ENCODE assay signal across 31 cellular contexts in the genomic region with DNA sequence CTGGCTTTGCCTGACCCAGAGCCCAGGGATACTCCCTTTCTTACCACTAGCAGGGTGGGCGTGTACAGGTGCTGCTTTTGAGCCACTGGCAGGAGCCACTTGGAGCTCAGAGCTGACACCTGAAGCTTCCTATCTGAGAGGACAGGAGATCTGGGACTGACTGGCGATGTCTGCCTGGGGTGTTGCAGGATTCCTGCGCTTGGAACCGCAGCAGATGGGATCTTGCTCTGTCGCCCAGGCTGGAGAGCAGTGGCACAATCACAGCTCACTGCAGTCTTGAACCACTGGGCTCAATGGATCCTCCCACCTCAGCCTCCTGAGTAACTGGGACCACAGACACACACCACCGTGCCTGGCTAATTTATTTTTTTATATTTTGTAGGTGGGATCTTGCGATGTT. TPM values are rescaled to one million over a fixed set of nuclear protein-coding genes. Genes with fewer than 3 reads are reported as not detected.
"Had no signal": no experiment of that assay in that cellular context is flagged by ENCODE, and none has a peak within 500 bp of the region (broad histone marks: within the 10 kb centered on the region; RNA-seq: fewer than 3 reads in every experiment).

No MANE protein-coding gene starts in this region.

- H3K4me1 Mint-ChIP-seq: activated CD4-positive, alpha-beta memory T cell treated with anti-CD3 and anti-CD28 coated beads, Interleukin-2, amount 10 ng/mL, durations not matched to agents 7 days and 5 days; activated CD4-positive, alpha-beta T cell treated with anti-CD3 and anti-CD28 coated beads, Interleukin-2, amount 10 ng/mL, durations not matched to agents 7 days and 5 days; activated naive CD4-positive, alpha-beta T cell treated with anti-CD3 and anti-CD28 coated beads, Interleukin-2, amount 10 ng/mL, durations not matched to agents 7 days and 5 days; activated naive CD8-positive, alpha-beta T cell treated with anti-CD3 and anti-CD28 coated beads, Interleukin-2, amount 10 ng/mL, durations not matched to agents 7 days and 5 days; brain; endodermal cell had no signal

- H3K9me3 ChIP-seq: ascending aorta, breast epithelium had no signal

- DNase-seq: activated CD4-positive, alpha-beta memory T cell treated with anti-CD3 and anti-CD28 coated beads, Interleukin-2, amount 10 ng/mL, durations not matched to agents 7 days and 5 days; activated CD4-positive, alpha-beta T cell treated with anti-CD3 and anti-CD28 coated beads for 1 hour; activated CD4-positive, alpha-beta T cell treated with anti-CD3 and anti-CD28 coated beads for 4 hours; activated CD4-positive, alpha-beta T cell treated with anti-CD3 and anti-CD28 coated beads, Interleukin-2, amount 10 ng/mL, durations not matched to agents 7 days and 5 days; activated CD4-positive, alpha-beta T cell treated with anti-CD3 and anti-CD28 coated beads, Interleukin-2, amount 50 U/mL, for 4 hours; activated CD8-positive, alpha-beta memory T cell treated with anti-CD3 and anti-CD28 coated beads, Interleukin-2, amount 50 U/mL, for 48 hours; activated gamma-delta T cell; activated naive CD4-positive, alpha-beta T cell; activated naive CD4-positive, alpha-beta T cell treated with anti-CD3 and anti-CD28 coated beads, Interleukin-2, amount 10 ng/mL, durations not matched to agents 7 days and 5 days; activated naive CD8-positive, alpha-beta T cell treated with anti-CD3 and anti-CD28 coated beads, Interleukin-2, amount 10 ng/mL, durations not matched to agents 7 days and 5 days; activated T-cell treated with anti-CD3 and anti-CD28 coated beads for 4 hours; activated T-cell treated with anti-CD3 and anti-CD28 coated beads, Interleukin-2, amount 50 U/mL, for 24 hours; activated T-cell treated with anti-CD3 and anti-CD28 coated beads, Interleukin-2, amount 50 U/mL, for 72 hours; central memory CD4-positive, alpha-beta T cell; dorsolateral prefrontal cortex; effector memory CD4-positive, alpha-beta T cell; endodermal cell; foreskin fibroblast; head of caudate nucleus; T-helper 2 cell had no signal

- H3K27ac Mint-ChIP-seq: activated CD4-positive, alpha-beta memory T cell treated with anti-CD3 and anti-CD28 coated beads, Interleukin-2, amount 10 ng/mL, durations not matched to agents 7 days and 5 days; activated CD4-positive, alpha-beta T cell treated with anti-CD3 and anti-CD28 coated beads, Interleukin-2, amount 10 ng/mL, durations not matched to agents 7 days and 5 days; activated naive CD4-positive, alpha-beta T cell treated with anti-CD3 and anti-CD28 coated beads, Interleukin-2, amount 10 ng/mL, durations not matched to agents 7 days and 5 days; activated naive CD4-positive, alpha-beta T cell treated with anti-CD3 and anti-CD28 coated beads, Interleukin-2, amount 50 U/mL, for 72 hours; activated naive CD8-positive, alpha-beta T cell treated with anti-CD3 and anti-CD28 coated beads, Interleukin-2, amount 10 ng/mL, durations not matched to agents 7 days and 5 days; activated T-cell treated with anti-CD3 and anti-CD28 coated beads, Interleukin-2, amount 50 U/mL, for 24 hours; activated T-cell treated with anti-CD3 and anti-CD28 coated beads, Interleukin-2, amount 50 U/mL, for 72 hours; dendritic cell treated with granulocyte-macrophage colony-stimulating factor and Interleukin-4, amounts not matched to agents 40 ng/mL and 50 ng/mL, for 4 days; endodermal cell had no signal

- H3K27me3 ChIP-seq: ascending aorta, breast epithelium, cardiac muscle cell, dorsolateral prefrontal cortex had no signal

- H3K36me3 ChIP-seq: ascending aorta, breast epithelium, cardiac muscle cell had no signal

- H3K36me3 Mint-ChIP-seq: activated naive CD4-positive, alpha-beta T cell treated with anti-CD3 and anti-CD28 coated beads, Interleukin-2, amount 10 ng/mL, durations not matched to agents 7 days and 5 days; activated naive CD4-positive, alpha-beta T cell treated with anti-CD3 and anti-CD28 coated beads, Interleukin-2, amount 50 U/mL, for 72 hours; activated naive CD8-positive, alpha-beta T cell treated with anti-CD3 and anti-CD28 coated beads, Interleukin-2, amount 10 ng/mL, durations not matched to agents 7 days and 5 days; brain had no signal

- H3K4me1 ChIP-seq: ascending aorta, breast epithelium had no signal

- H3K27ac ChIP-seq: ascending aorta, breast epithelium, cardiac muscle cell, coronary artery, dorsolateral prefrontal cortex had no signal

- ATAC-seq: activated naive CD4-positive, alpha-beta T cell treated with anti-CD3 and anti-CD28 coated beads, Interleukin-2, amount 50 U/mL, for 72 hours; activated T-cell treated with anti-CD3 and anti-CD28 coated beads, Interleukin-2, amount 50 U/mL, for 72 hours; esophagus mucosa had no signal

- H3K4me3 ChIP-seq: ascending aorta, breast epithelium, cardiac muscle cell, coronary artery, dorsolateral prefrontal cortex had no signal

- H3K27me3 Mint-ChIP-seq: activated CD4-positive, alpha-beta memory T cell treated with anti-CD3 and anti-CD28 coated beads, Interleukin-2, amount 10 ng/mL, durations not matched to agents 7 days and 5 days; activated CD4-positive, alpha-beta T cell treated with anti-CD3 and anti-CD28 coated beads, Interleukin-2, amount 10 ng/mL, durations not matched to agents 7 days and 5 days; activated naive CD4-positive, alpha-beta T cell treated with anti-CD3 and anti-CD28 coated beads, Interleukin-2, amount 10 ng/mL, durations not matched to agents 7 days and 5 days; activated naive CD8-positive, alpha-beta T cell treated with anti-CD3 and anti-CD28 coated beads, Interleukin-2, amount 10 ng/mL, durations not matched to agents 7 days and 5 days; activated T-cell treated with anti-CD3 and anti-CD28 coated beads, Interleukin-2, amount 50 U/mL, for 24 hours; brain had no signal

- H3K4me3 Mint-ChIP-seq: activated CD4-positive, alpha-beta memory T cell treated with anti-CD3 and anti-CD28 coated beads, Interleukin-2, amount 10 ng/mL, durations not matched to agents 7 days and 5 days; activated CD4-positive, alpha-beta T cell treated with anti-CD3 and anti-CD28 coated beads, Interleukin-2, amount 10 ng/mL, durations not matched to agents 7 days and 5 days; activated naive CD4-positive, alpha-beta T cell treated with anti-CD3 and anti-CD28 coated beads, Interleukin-2, amount 10 ng/mL, durations not matched to agents 7 days and 5 days; activated naive CD8-positive, alpha-beta T cell treated with anti-CD3 and anti-CD28 coated beads, Interleukin-2, amount 10 ng/mL, durations not matched to agents 7 days and 5 days; activated T-cell treated with anti-CD3 and anti-CD28 coated beads, Interleukin-2, amount 50 U/mL, for 24 hours; activated T-cell treated with anti-CD3 and anti-CD28 coated beads, Interleukin-2, amount 50 U/mL, for 72 hours; brain; dendritic cell treated with granulocyte-macrophage colony-stimulating factor and Interleukin-4, amounts not matched to agents 40 ng/mL and 50 ng/mL, for 4 days; endodermal cell had no signal

- H3K9me3 Mint-ChIP-seq: activated CD4-positive, alpha-beta memory T cell treated with anti-CD3 and anti-CD28 coated beads, Interleukin-2, amount 10 ng/mL, durations not matched to agents 7 days and 5 days; activated CD4-positive, alpha-beta T cell treated with anti-CD3 and anti-CD28 coated beads, Interleukin-2, amount 10 ng/mL, durations not matched to agents 7 days and 5 days; activated naive CD4-positive, alpha-beta T cell treated with anti-CD3 and anti-CD28 coated beads, Interleukin-2, amount 10 ng/mL, durations not matched to agents 7 days and 5 days; activated naive CD4-positive, alpha-beta T cell treated with anti-CD3 and anti-CD28 coated beads, Interleukin-2, amount 50 U/mL, for 72 hours; activated naive CD8-positive, alpha-beta T cell treated with anti-CD3 and anti-CD28 coated beads, Interleukin-2, amount 10 ng/mL, durations not matched to agents 7 days and 5 days; activated T-cell treated with anti-CD3 and anti-CD28 coated beads, Interleukin-2, amount 50 U/mL, for 24 hours; activated T-cell treated with anti-CD3 and anti-CD28 coated beads, Interleukin-2, amount 50 U/mL, for 72 hours; dendritic cell treated with granulocyte-macrophage colony-stimulating factor and Interleukin-4, amounts not matched to agents 40 ng/mL and 50 ng/mL, for 4 days; endodermal cell had no signal

RNA-seq across cellular contexts. Expression of a gene that starts 17.7 kb away (rescaled TPM):
- total RNA-seq: activated CD4-positive, alpha-beta memory T cell treated with anti-CD3 and anti-CD28 coated beads, Interleukin-2, amount 10 ng/mL, durations not matched to agents 7 days and 5 days; activated CD4-positive, alpha-beta T cell treated with anti-CD3 and anti-CD28 coated beads, Interleukin-2, amount 10 ng/mL, durations not matched to agents 7 days and 5 days; activated naive CD4-positive, alpha-beta T cell treated with anti-CD3 and anti-CD28 coated beads, Interleukin-2, amount 50 U/mL, for 72 hours; activated naive CD8-positive, alpha-beta T cell treated with anti-CD3 and anti-CD28 coated beads, Interleukin-2, amount 10 ng/mL, durations not matched to agents 7 days and 5 days; T-helper 1 cell treated with Interleukin-12 subunit alpha and Interleukin-12 subunit beta and Interleukin-4 antibody, amounts not matched to agents 30 ng/mL and 1 ng/mL, for 36 hours had no signal

RNA-seq across cellular contexts. Expression of a gene that starts 19.5 kb away (rescaled TPM):
- total RNA-seq: activated CD4-positive, alpha-beta memory T cell treated with anti-CD3 and anti-CD28 coated beads, Interleukin-2, amount 10 ng/mL, durations not matched to agents 7 days and 5 days; activated CD4-positive, alpha-beta T cell treated with anti-CD3 and anti-CD28 coated beads, Interleukin-2, amount 10 ng/mL, durations not matched to agents 7 days and 5 days; activated naive CD4-positive, alpha-beta T cell treated with anti-CD3 and anti-CD28 coated beads, Interleukin-2, amount 50 U/mL, for 72 hours; ascending aorta; epithelial cell of proximal tubule; frontal cortex; T-helper 1 cell treated with Interleukin-12 subunit alpha and Interleukin-12 subunit beta and Interleukin-4 antibody, amounts not matched to agents 30 ng/mL and 1 ng/mL, for 36 hours had no signal

RNA-seq across cellular contexts. Expression of a gene that starts 26.8 kb away (rescaled TPM):
- total RNA-seq: activated CD4-positive, alpha-beta memory T cell treated with anti-CD3 and anti-CD28 coated beads, Interleukin-2, amount 10 ng/mL, durations not matched to agents 7 days and 5 days; activated CD4-positive, alpha-beta T cell treated with anti-CD3 and anti-CD28 coated beads, Interleukin-2, amount 10 ng/mL, durations not matched to agents 7 days and 5 days; activated naive CD8-positive, alpha-beta T cell treated with anti-CD3 and anti-CD28 coated beads, Interleukin-2, amount 10 ng/mL, durations not matched to agents 7 days and 5 days; T-helper 1 cell treated with Interleukin-12 subunit alpha and Interleukin-12 subunit beta and Interleukin-4 antibody, amounts not matched to agents 30 ng/mL and 1 ng/mL, for 36 hours had no signal
